Comparison of ENCODE assay signal across 17 cellular contexts in genomic region chr6:4403023-4403752, GRCh38.
DNase-seq lines count a peak whose midpoint lies in the region; ATAC-seq and TF ChIP-seq lines count a peak whose summit lies in the region.
"Had no signal": no experiment of that assay in that cellular context is flagged by ENCODE, and none has a peak within 500 bp of the region (broad histone marks: within the 10 kb centered on the region; RNA-seq: fewer than 3 reads in every experiment).

No MANE protein-coding gene starts in this region.

- H3K27ac Mint-ChIP-seq in HFFc6, result peak overlapping the region; percentile 60
- H3K27ac Mint-ChIP-seq: endodermal cell, mesothelial cell of epicardium had no signal

- H3K4me3 ChIP-seq in body of pancreas, result no peak overlapping the region
- no peak overlapping the region for H3K4me3 ChIP-seq in right cardiac atrium (ENCODE audit: low read length)
- H3K4me3 ChIP-seq in suprapubic skin, result no peak overlapping the region
- H3K4me3 ChIP-seq: SK-N-MC had no signal

- no peak for TF ChIP-seq EP300 in suprapubic skin (IDR thresholded peaks at IDR 0.05)

- H3K9me3 Mint-ChIP-seq in HFFc6, result peaks cover 8% of the 10 kb centered on the region; the same call in 1 of the 2 replicates

- WGBS in body of pancreas, 2 donors, result 71 to 83% methylated on average over 12 of the region's 12 CpGs
- WGBS in right cardiac atrium, result 82% methylated on average over 12 of the region's 12 CpGs
- WGBS in suprapubic skin, result 85% methylated on average over 12 of the region's 12 CpGs

- H3K36me3 Mint-ChIP-seq in HFFc6 (ENCODE audit: low read depth), result peaks cover 18% of the 10 kb centered on the region

- no peak overlapping the region for H3K27ac ChIP-seq in body of pancreas
- peak overlapping the region; percentile 34 for H3K27ac ChIP-seq in right cardiac atrium (ENCODE audit: low read length)
- H3K27ac ChIP-seq in suprapubic skin, result peak overlapping the region; percentile 41
- H3K27ac ChIP-seq: SK-N-MC had no signal

- no peak for TF ChIP-seq CTCF in HFFc6 (IDR thresholded peaks at IDR 0.05)
- no peak for TF ChIP-seq CTCF in body of pancreas (IDR thresholded peaks at IDR 0.05)
- no peak for TF ChIP-seq CTCF in suprapubic skin (IDR thresholded peaks at IDR 0.05)

- no peaks in the 10 kb centered on the region for H3K36me3 ChIP-seq in body of pancreas (replicated peaks in 1 of 2; ENCODE audit: insufficient read depth in 1 of 2, low read depth in 2 of 2)
- no peaks in the 10 kb centered on the region for H3K36me3 ChIP-seq in suprapubic skin

- no peaks in the 10 kb centered on the region for H3K27me3 ChIP-seq in body of pancreas
- H3K27me3 ChIP-seq in right cardiac atrium (ENCODE audit: control insufficient read depth, insufficient read depth), result no peaks in the 10 kb centered on the region
- H3K27me3 ChIP-seq in suprapubic skin, result no peaks in the 10 kb centered on the region

- no peak overlapping the region for H3K4me3 Mint-ChIP-seq in HFFc6
- H3K4me3 Mint-ChIP-seq: endodermal cell, mesothelial cell of epicardium, neural crest cell had no signal

- H3K4me1 ChIP-seq in body of pancreas (peaks cover 3% of the 10 kb centered on the region), right cardiac atrium (ENCODE audit: control insufficient read depth, insufficient read depth, low read length) (peaks cover 6% of the 10 kb centered on the region), suprapubic skin (peaks cover 31% of the 10 kb centered on the region)
- H3K4me1 ChIP-seq: Caco-2 had no signal

- H3K9me3 ChIP-seq in body of pancreas (no peaks in the 10 kb centered on the region), right cardiac atrium (ENCODE audit: control insufficient read depth, low read length) (no peaks in the 10 kb centered on the region), suprapubic skin (no peaks in the 10 kb centered on the region)
- H3K9me3 ChIP-seq: Caco-2 had no signal

- TF ChIP-seq POLR2A in body of pancreas (IDR thresholded peaks at IDR 0.05) (no peak), suprapubic skin (IDR thresholded peaks at IDR 0.05) (no peak)

- H3K4me1 Mint-ChIP-seq in HFFc6 (ENCODE audit: low read depth), result peaks cover 46% of the 10 kb centered on the region
- H3K4me1 Mint-ChIP-seq: endodermal cell had no signal

- peak; percentile 27 for ATAC-seq in body of pancreas
- ATAC-seq in right cardiac atrium, result peak in 1 of 2 donors; percentile 34
- ATAC-seq in GM18520 (IDR thresholded peaks at IDR 0.05; ENCODE audit: unreplicated experiment), result no peak
- ATAC-seq in GM18861 (IDR thresholded peaks at IDR 0.05; ENCODE audit: unreplicated experiment), result no peak

- no peak for DNase-seq in HFFc6
- DNase-seq in body of pancreas, result no peak
- no peak for DNase-seq in right cardiac atrium
- no peak for DNase-seq in suprapubic skin (ENCODE audit: low spot score in 2 of 2)
- no peak for DNase-seq in SKM-1 treated with dmso at 0.1 percent for 144 hours (lab: John Stamatoyannopoulos, UW; ENCODE audit: unreplicated experiment)
- DNase-seq: activated CD4-positive, alpha-beta T cell treated with anti-CD3 and anti-CD28 coated beads for 1 hour; AML-193; Caco-2; endodermal cell; NCI-H1105 treated with DMSO at 0.1 percent for 48 hours; NCI-H524 treated with DMSO at 0.1 percent for 48 hours; stimulated activated naive CD4-positive, alpha-beta T cell had no signal

- intact Hi-C loops in body of pancreas (cut with DNase I) (no loop called here), right cardiac atrium (cut with DNase I) (no loop called here)

- no peaks in the 10 kb centered on the region; the same call in 1 of the 2 replicates for H3K27me3 Mint-ChIP-seq in HFFc6 (ENCODE audit: insufficient read depth)

Comparison
In these comparisons a context has a peak if more than half of its experiments do, and no peak if none do; other contexts are left out.
1. H3K27ac ChIP-seq: peak in right cardiac atrium (single experiment) and suprapubic skin (single experiment); none in body of pancreas (0 of 4).